17 cellular contexts compared by ENCODE assay signal in the genomic region with DNA sequence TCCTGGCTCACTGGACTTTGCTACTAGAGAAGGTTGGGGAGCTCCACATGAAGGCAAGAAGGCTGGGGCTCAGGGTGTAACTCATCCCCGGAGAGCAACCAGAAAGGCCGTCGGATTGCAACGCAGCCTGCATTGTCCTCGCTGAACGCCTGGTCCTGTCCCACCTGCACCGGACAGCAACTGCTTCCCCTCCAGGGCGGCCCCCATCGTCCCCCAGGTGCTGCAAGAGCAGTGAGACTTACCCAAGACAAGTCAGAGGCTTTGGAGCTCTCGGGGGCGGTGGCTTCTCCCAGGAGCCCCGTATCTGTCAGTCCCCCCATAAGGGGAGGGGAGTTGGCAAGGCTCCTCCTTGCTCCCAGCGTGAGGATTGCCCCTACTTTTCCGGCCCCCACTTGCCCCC.
"Had no signal": no experiment of that assay in that cellular context is flagged by ENCODE, and none has a peak within 500 bp of the region (broad histone marks: within the 10 kb centered on the region; RNA-seq: fewer than 3 reads in every experiment).

No MANE protein-coding gene starts in this region.

- H3K4me3 Mint-ChIP-seq: activated CD4-positive, alpha-beta T cell treated with anti-CD3 and anti-CD28 coated beads, Interleukin-2, amount 10 ng/mL, durations not matched to agents 7 days and 5 days; activated naive CD8-positive, alpha-beta T cell; nephron progenitor cell; stimulated activated naive CD8-positive, alpha-beta T cell treated with anti-CD3 and anti-CD28 coated beads, Interleukin-15, Interleukin-2, amounts not matched to agents 100 ng/mL and 50 ng/mL, for 24 hours had no signal

- ATAC-seq: activated CD4-positive, CD25-positive, alpha-beta regulatory T cell treated with anti-CD3 and anti-CD28 coated beads, Interleukin-2, amount 50 U/mL, for 24 hours had no signal

- H3K36me3 Mint-ChIP-seq: activated naive CD8-positive, alpha-beta T cell had no signal

- H3K27me3 ChIP-seq: cardiac muscle cell had no signal

- H3K27ac ChIP-seq: cardiac muscle cell, left ventricle myocardium inferior had no signal

- H3K27ac Mint-ChIP-seq: activated CD4-positive, alpha-beta T cell treated with anti-CD3 and anti-CD28 coated beads, Interleukin-2, amount 10 ng/mL, durations not matched to agents 7 days and 5 days; activated naive CD8-positive, alpha-beta T cell; nephron progenitor cell; stimulated activated naive CD8-positive, alpha-beta T cell treated with anti-CD3 and anti-CD28 coated beads, Interleukin-15, Interleukin-2, amounts not matched to agents 100 ng/mL and 50 ng/mL, for 24 hours had no signal

- H3K9me3 ChIP-seq: left ventricle myocardium inferior had no signal

- H3K36me3 ChIP-seq: cardiac muscle cell had no signal

- H3K9me3 Mint-ChIP-seq: activated CD4-positive, alpha-beta T cell treated with anti-CD3 and anti-CD28 coated beads, Interleukin-2, amount 10 ng/mL, durations not matched to agents 7 days and 5 days; nephron progenitor cell; stimulated activated naive CD8-positive, alpha-beta T cell treated with anti-CD3 and anti-CD28 coated beads, Interleukin-15, Interleukin-2, amounts not matched to agents 100 ng/mL and 50 ng/mL, for 24 hours had no signal

- H3K4me3 ChIP-seq: cardiac muscle cell, left ventricle myocardium inferior had no signal

- DNase-seq: activated CD4-positive, alpha-beta T cell treated with anti-CD3 and anti-CD28 coated beads, Interleukin-2, amount 10 ng/mL, durations not matched to agents 7 days and 5 days; activated CD8-positive, alpha-beta memory T cell treated with anti-CD3 and anti-CD28 coated beads for 24 hours; activated CD8-positive, alpha-beta memory T cell treated with anti-CD3 and anti-CD28 coated beads, Interleukin-2, amount 50 U/mL, for 48 hours; activated gamma-delta T cell; activated T-cell treated with anti-CD3 and anti-CD28 coated beads, Interleukin-2, amount 50 U/mL, for 48 hours; amniotic stem cell; hypothalamus; left ventricle myocardium inferior; mammary epithelial cell; nephron progenitor cell; occipital lobe; stimulated activated CD4-positive, alpha-beta T cell treated with anti-CD3 and anti-CD28 coated beads, Interleukin-2, amount 100 ng/mL, for 24 hours had no signal

- H3K27me3 Mint-ChIP-seq: progenitor cell of endocrine pancreas; stimulated activated naive CD8-positive, alpha-beta T cell treated with anti-CD3 and anti-CD28 coated beads, Interleukin-15, Interleukin-2, amounts not matched to agents 100 ng/mL and 50 ng/mL, for 24 hours had no signal
